15 cellular contexts compared by ENCODE assay signal in genomic region chr3:134802428-134803050, GRCh38. TPM values are rescaled to one million over a fixed set of nuclear protein-coding genes. Genes with fewer than 3 reads are reported as not detected.
A peak's percentile ranks its signal among the peaks of the same experiment; 100 is the strongest.
DNase-seq lines count a peak whose midpoint lies in the region; ATAC-seq and TF ChIP-seq lines count a peak whose summit lies in the region.
"Had no signal": no experiment of that assay in that cellular context is flagged by ENCODE, and none has a peak within 500 bp of the region (broad histone marks: within the 10 kb centered on the region; RNA-seq: fewer than 3 reads in every experiment).

No MANE protein-coding gene starts in this region.

- POLR2A ChIA-PET in activated CD8-positive, alpha-beta T cell treated with anti-CD3 and anti-CD28 coated beads, Interleukin-2, amount 10 ng/mL, durations not matched to agents 7 days and 5 days (lab: Charles Lee), result no interaction called here

- H3K27me3 Mint-ChIP-seq in activated CD8-positive, alpha-beta T cell treated with anti-CD3 and anti-CD28 coated beads, Interleukin-2, amount 10 ng/mL, durations not matched to agents 7 days and 5 days (ENCODE audit: low read depth), result peaks cover 54% of the 10 kb centered on the region

- DNase-seq in DMS 273 (lab: John Stamatoyannopoulos, UW; ENCODE audit: unreplicated experiment) (peak; percentile 27), DMS 273 treated with DMSO at 0.1 percent for 48 hours (lab: John Stamatoyannopoulos, UW) (no peak), gastrocnemius medialis (no peak)
- DNase-seq in activated CD8-positive, alpha-beta T cell treated with anti-CD3 and anti-CD28 coated beads, Interleukin-2, amount 10 ng/mL, durations not matched to agents 7 days and 5 days, result no peak
- no peak for DNase-seq in NK-92 treated with Interleukin-12 subunit alpha and Interleukin-12 subunit beta, amount 100 ng/mL, for 24 hours (lab: John Stamatoyannopoulos, UW)
- DNase-seq: CD4-positive, alpha-beta T cell; central memory CD4-positive, alpha-beta T cell; NCI-H524 treated with DMSO at 0.1 percent for 48 hours; T-cell had no signal

- CTCF ChIA-PET in activated CD8-positive, alpha-beta T cell treated with anti-CD3 and anti-CD28 coated beads, Interleukin-2, amount 10 ng/mL, durations not matched to agents 7 days and 5 days (lab: Charles Lee), result interaction anchor here (0.6 kb wide), 1 partner anchor 1411 kb away, joined by 3 read pairs; no protein-coding TSS in a partner anchor

- no peaks in the 10 kb centered on the region for H3K27me3 ChIP-seq in gastrocnemius medialis

- peaks cover 23 to 28% of the 10 kb centered on the region in 2 donors for H3K4me1 ChIP-seq in gastrocnemius medialis

- no peak overlapping the region for H3K4me3 ChIP-seq in gastrocnemius medialis

- peaks cover 8% of the 10 kb centered on the region for H3K36me3 Mint-ChIP-seq in activated CD8-positive, alpha-beta T cell treated with anti-CD3 and anti-CD28 coated beads, Interleukin-2, amount 10 ng/mL, durations not matched to agents 7 days and 5 days (ENCODE audit: low read depth)
- H3K36me3 Mint-ChIP-seq: activated naive CD8-positive, alpha-beta T cell treated with anti-CD3 and anti-CD28 coated beads for 36 hours; T-cell had no signal

- peaks cover 34% of the 10 kb centered on the region for H3K4me1 Mint-ChIP-seq in activated CD8-positive, alpha-beta T cell treated with anti-CD3 and anti-CD28 coated beads, Interleukin-2, amount 10 ng/mL, durations not matched to agents 7 days and 5 days (ENCODE audit: low read depth)

- no peaks in the 10 kb centered on the region for H3K9me3 Mint-ChIP-seq in activated CD8-positive, alpha-beta T cell treated with anti-CD3 and anti-CD28 coated beads, Interleukin-2, amount 10 ng/mL, durations not matched to agents 7 days and 5 days (ENCODE audit: insufficient read depth)
- H3K9me3 Mint-ChIP-seq: activated naive CD8-positive, alpha-beta T cell treated with anti-CD3 and anti-CD28 coated beads for 36 hours; CD4-positive, alpha-beta T cell; T-cell had no signal

- no peak for TF ChIP-seq CTCF in gastrocnemius medialis (IDR thresholded peaks at IDR 0.05 in 4 of 5, conservative IDR thresholded peaks at IDR 0.05 in 1 of 5)

- peak; percentile 8 for ATAC-seq in GM19324 (IDR thresholded peaks at IDR 0.05; ENCODE audit: low FRiP score, unreplicated experiment)
- ATAC-seq in HG02852 (IDR thresholded peaks at IDR 0.05; ENCODE audit: unreplicated experiment), result peak; percentile 25
- ATAC-seq in activated CD8-positive, alpha-beta T cell treated with anti-CD3 and anti-CD28 coated beads, Interleukin-2, amount 10 ng/mL, durations not matched to agents 7 days and 5 days, result peak; percentile 48
- ATAC-seq in gastrocnemius medialis, result no peak
- ATAC-seq in GM19035 (IDR thresholded peaks at IDR 0.05; ENCODE audit: unreplicated experiment), result no peak

- no peak overlapping the region for H3K27ac ChIP-seq in gastrocnemius medialis
- H3K27ac ChIP-seq: 22Rv1 had no signal

- no peaks in the 10 kb centered on the region for H3K9me3 ChIP-seq in gastrocnemius medialis

- H3K36me3 ChIP-seq in gastrocnemius medialis, result no peaks in the 10 kb centered on the region

- peak overlapping the region; percentile 90 for H3K27ac Mint-ChIP-seq in activated CD8-positive, alpha-beta T cell treated with anti-CD3 and anti-CD28 coated beads, Interleukin-2, amount 10 ng/mL, durations not matched to agents 7 days and 5 days
- H3K27ac Mint-ChIP-seq: activated naive CD8-positive, alpha-beta T cell treated with anti-CD3 and anti-CD28 coated beads for 36 hours; CD4-positive, alpha-beta T cell; T-cell had no signal

- intact Hi-C loops in gastrocnemius medialis (cut with DNase I; ENCODE audit: low total_unique reads), result no loop called here

- no peak for TF ChIP-seq POLR2A in gastrocnemius medialis (IDR thresholded peaks at IDR 0.05)

- peak overlapping the region; percentile 37 for H3K4me3 Mint-ChIP-seq in activated CD8-positive, alpha-beta T cell treated with anti-CD3 and anti-CD28 coated beads, Interleukin-2, amount 10 ng/mL, durations not matched to agents 7 days and 5 days
- H3K4me3 Mint-ChIP-seq: activated naive CD8-positive, alpha-beta T cell treated with anti-CD3 and anti-CD28 coated beads for 36 hours; CD4-positive, alpha-beta T cell; T-cell had no signal

- in situ Hi-C loops in gastrocnemius medialis (cut with MboI; ENCODE audit: low sequenced_read_pairs in 4 of 4), result no loop called here

RNA-seq across cellular contexts. Expression of gene EPHB1, which starts 7.5 kb away (rescaled TPM):
- 1 to 10 TPM; 1.1 to 1.4 TPM for total RNA-seq in activated CD8-positive, alpha-beta T cell treated with anti-CD3 and anti-CD28 coated beads, Interleukin-2, amount 10 ng/mL, durations not matched to agents 7 days and 5 days
- total RNA-seq in gastrocnemius medialis, result 1 to 10 TPM in 3 of 4 donors, under 1 TPM in 1; 1.00 to 8.9 (median 4.5) TPM
- total RNA-seq: activated naive CD8-positive, alpha-beta T cell treated with anti-CD3 and anti-CD28 coated beads for 36 hours; G401 had no signal

Comparison
In these comparisons a context has a peak if more than half of its experiments do, and no peak if none do; other contexts are left out.
1. ATAC-seq: peak in GM19324 (single experiment), HG02852 (single experiment) and activated CD8-positive, alpha-beta T cell treated with anti-CD3 and anti-CD28 coated beads, Interleukin-2, amount 10 ng/mL, durations not matched to agents 7 days and 5 days (single experiment); none in gastrocnemius medialis (0 of 2) and GM19035 (single experiment).